In genomic region chrX:24646745-24647182, GRCh38 we compare ENCODE assay signal across 9 cellular contexts. TPM values are rescaled to one million over a fixed set of nuclear protein-coding genes. Genes with fewer than 3 reads are reported as not detected.
DNase-seq lines count a peak whose midpoint lies in the region; ATAC-seq and TF ChIP-seq lines count a peak whose summit lies in the region.
"Had no signal": no experiment of that assay in that cellular context is flagged by ENCODE, and none has a peak within 500 bp of the region (broad histone marks: within the 10 kb centered on the region; RNA-seq: fewer than 3 reads in every experiment).

No MANE protein-coding gene starts in this region.

- H3K27ac Mint-ChIP-seq in activated T-helper 1 cell treated with anti-CD3 and anti-CD28 coated beads, Interleukin-12 subunit alpha, Interleukin-12 subunit beta, Interleukin-2, Interleukin-4 antibody, amounts not matched to agents 30 ng/mL and 10 ng/mL and 1 ng/mL, durations not matched to agents 14 hours and 24 hours and 36 hours: no peak overlapping the region
- H3K27ac Mint-ChIP-seq in stimulated activated memory B cell treated with anti-CD40 and anti-IgM and Interleukin-4, amounts not matched to agents 10 μg/mL and 1 μg/mL and 100 μg/mL, for 72 hours: no peak overlapping the region

- H3K9me3 ChIP-seq in HUES6 (ENCODE audit: control insufficient read depth, insufficient read depth, low read depth, low read length): no peaks in the 10 kb centered on the region
- no peaks in the 10 kb centered on the region for H3K9me3 ChIP-seq in hepatocyte (ENCODE audit: low read depth)

- no peak for DNase-seq in activated T-helper 1 cell treated with anti-CD3 and anti-CD28 coated beads, Interleukin-12 subunit alpha, Interleukin-12 subunit beta, Interleukin-2, Interleukin-4 antibody, amounts not matched to agents 30 ng/mL and 10 ng/mL and 1 ng/mL, durations not matched to agents 14 hours and 24 hours and 36 hours (ENCODE audit: low spot score)
- DNase-seq in hepatocyte (ENCODE audit: low spot score) (peak; percentile 28), dermis blood vessel endothelial cell (no peak)

- H3K27me3 ChIP-seq in HUES6 (ENCODE audit: control insufficient read depth, insufficient read depth, low read length) (no peaks in the 10 kb centered on the region), hepatocyte (no peaks in the 10 kb centered on the region)

- ATAC-seq in GM18498 (IDR thresholded peaks at IDR 0.05; ENCODE audit: unreplicated experiment) (peak; percentile 2), HG02763 (IDR thresholded peaks at IDR 0.05; ENCODE audit: unreplicated experiment) (no peak), GM21515 (IDR thresholded peaks at IDR 0.05; ENCODE audit: unreplicated experiment) (no peak)
- no peak for ATAC-seq in stimulated activated memory B cell treated with anti-CD40 and anti-IgM and Interleukin-4, amounts not matched to agents 10 μg/mL and 1 μg/mL and 100 μg/mL, for 72 hours

- no peaks in the 10 kb centered on the region for H3K36me3 Mint-ChIP-seq in activated T-helper 1 cell treated with anti-CD3 and anti-CD28 coated beads, Interleukin-12 subunit alpha, Interleukin-12 subunit beta, Interleukin-2, Interleukin-4 antibody, amounts not matched to agents 30 ng/mL and 10 ng/mL and 1 ng/mL, durations not matched to agents 14 hours and 24 hours and 36 hours (ENCODE audit: low read depth)
- no peaks in the 10 kb centered on the region for H3K36me3 Mint-ChIP-seq in stimulated activated memory B cell treated with anti-CD40 and anti-IgM and Interleukin-4, amounts not matched to agents 10 μg/mL and 1 μg/mL and 100 μg/mL, for 72 hours

- peak overlapping the region; percentile 65 for H3K4me3 ChIP-seq in HUES6 (ENCODE audit: low read depth, low read length)
- peak overlapping the region; percentile 15 for H3K4me3 ChIP-seq in hepatocyte

- H3K4me1 Mint-ChIP-seq in activated T-helper 1 cell treated with anti-CD3 and anti-CD28 coated beads, Interleukin-12 subunit alpha, Interleukin-12 subunit beta, Interleukin-2, Interleukin-4 antibody, amounts not matched to agents 30 ng/mL and 10 ng/mL and 1 ng/mL, durations not matched to agents 14 hours and 24 hours and 36 hours (ENCODE audit: low read depth): peaks cover 15% of the 10 kb centered on the region
- H3K4me1 Mint-ChIP-seq in stimulated activated memory B cell treated with anti-CD40 and anti-IgM and Interleukin-4, amounts not matched to agents 10 μg/mL and 1 μg/mL and 100 μg/mL, for 72 hours: peaks cover 14% of the 10 kb centered on the region

- WGBS in hepatocyte (ENCODE audit: low lambda C conversion rate, missing lambda C conversion rate): 7% methylated on average over 13 of the region's 13 CpGs

- H3K9me2 ChIP-seq in hepatocyte (replicated peaks; ENCODE audit: insufficient read depth): no peaks in the 10 kb centered on the region

- peak overlapping the region; percentile 71 for H3K9ac ChIP-seq in HUES6 (ENCODE audit: low read length)

- peaks cover 25% of the 10 kb centered on the region for H3K27me3 Mint-ChIP-seq in activated T-helper 1 cell treated with anti-CD3 and anti-CD28 coated beads, Interleukin-12 subunit alpha, Interleukin-12 subunit beta, Interleukin-2, Interleukin-4 antibody, amounts not matched to agents 30 ng/mL and 10 ng/mL and 1 ng/mL, durations not matched to agents 14 hours and 24 hours and 36 hours (ENCODE audit: insufficient read depth)
- peaks cover 30% of the 10 kb centered on the region for H3K27me3 Mint-ChIP-seq in stimulated activated memory B cell treated with anti-CD40 and anti-IgM and Interleukin-4, amounts not matched to agents 10 μg/mL and 1 μg/mL and 100 μg/mL, for 72 hours

- no peak for TF ChIP-seq CTCF in hepatocyte (IDR thresholded peaks at IDR 0.05; ENCODE audit: poor library complexity)

- peaks cover 14% of the 10 kb centered on the region for H3K4me1 ChIP-seq in HUES6 (ENCODE audit: control insufficient read depth, insufficient read depth, low read length)
- H3K4me1 ChIP-seq in hepatocyte (ENCODE audit: insufficient read depth): peaks cover 4% of the 10 kb centered on the region

- peak overlapping the region; percentile 69 for H3K4me3 Mint-ChIP-seq in activated T-helper 1 cell treated with anti-CD3 and anti-CD28 coated beads, Interleukin-12 subunit alpha, Interleukin-12 subunit beta, Interleukin-2, Interleukin-4 antibody, amounts not matched to agents 30 ng/mL and 10 ng/mL and 1 ng/mL, durations not matched to agents 14 hours and 24 hours and 36 hours
- peak overlapping the region; percentile 80 for H3K4me3 Mint-ChIP-seq in stimulated activated memory B cell treated with anti-CD40 and anti-IgM and Interleukin-4, amounts not matched to agents 10 μg/mL and 1 μg/mL and 100 μg/mL, for 72 hours

- peak overlapping the region; percentile 35 for H2AFZ ChIP-seq in hepatocyte

- peak overlapping the region; percentile 75 for H3K4me2 ChIP-seq in hepatocyte

- intact Hi-C loops in activated T-helper 1 cell treated with anti-CD3 and anti-CD28 coated beads, Interleukin-12 subunit alpha, Interleukin-12 subunit beta, Interleukin-2, Interleukin-4 antibody, amounts not matched to agents 30 ng/mL and 10 ng/mL and 1 ng/mL, durations not matched to agents 14 hours and 24 hours and 36 hours (cut with micrococcal nuclease): loop anchor here (5.0 kb wide), 1 partner anchor 46 kb away; the partner anchor contains the start of gene POLA1

- peaks cover 4% of the 10 kb centered on the region for H3K79me2 ChIP-seq in hepatocyte

- H4K20me1 ChIP-seq in hepatocyte (ENCODE audit: insufficient read depth, poor library complexity, severe bottlenecking): no peaks in the 10 kb centered on the region

- H3K27ac ChIP-seq in HUES6 (ENCODE audit: low read depth, low read length) (peak overlapping the region; percentile 22), hepatocyte (peak overlapping the region; percentile 89)

- H3K36me3 ChIP-seq in HUES6 (ENCODE audit: control insufficient read depth, insufficient read depth, low read length): no peaks in the 10 kb centered on the region; the same call in 1 of the 2 replicates
- no peaks in the 10 kb centered on the region for H3K36me3 ChIP-seq in hepatocyte (replicated peaks; ENCODE audit: insufficient read depth, low read depth)

- no peaks in the 10 kb centered on the region for H3K9me3 Mint-ChIP-seq in activated T-helper 1 cell treated with anti-CD3 and anti-CD28 coated beads, Interleukin-12 subunit alpha, Interleukin-12 subunit beta, Interleukin-2, Interleukin-4 antibody, amounts not matched to agents 30 ng/mL and 10 ng/mL and 1 ng/mL, durations not matched to agents 14 hours and 24 hours and 36 hours
- no peaks in the 10 kb centered on the region for H3K9me3 Mint-ChIP-seq in stimulated activated memory B cell treated with anti-CD40 and anti-IgM and Interleukin-4, amounts not matched to agents 10 μg/mL and 1 μg/mL and 100 μg/mL, for 72 hours

RNA-seq across cellular contexts. Expression of gene PCYT1B, which starts 0.4 kb away (rescaled TPM):
- total RNA-seq in activated T-helper 1 cell treated with anti-CD3 and anti-CD28 coated beads, Interleukin-12 subunit alpha, Interleukin-12 subunit beta, Interleukin-2, Interleukin-4 antibody, amounts not matched to agents 30 ng/mL and 10 ng/mL and 1 ng/mL, durations not matched to agents 14 hours and 24 hours and 36 hours: 0.10 TPM in 1 of 2 replicates, not detected in the other
- 17.1 and 19.8 TPM in 2 replicates for total RNA-seq in hepatocyte
- polyA plus RNA-seq in hepatocyte: 5.8 and 7.8 TPM in 2 replicates
- total RNA-seq in dermis blood vessel endothelial cell: under 0.01 and 0.19 TPM in 2 replicates
- total RNA-seq: HT1080 had no signal

RNA-seq across cellular contexts. Expression of gene POLA1, which starts 47.0 kb away (rescaled TPM):
- total RNA-seq in activated T-helper 1 cell treated with anti-CD3 and anti-CD28 coated beads, Interleukin-12 subunit alpha, Interleukin-12 subunit beta, Interleukin-2, Interleukin-4 antibody, amounts not matched to agents 30 ng/mL and 10 ng/mL and 1 ng/mL, durations not matched to agents 14 hours and 24 hours and 36 hours: 38.2 and 38.3 TPM in 2 replicates
- total RNA-seq in hepatocyte: 18.9 and 19.0 TPM in 2 replicates
- 4.9 and 7.7 TPM in 2 replicates for polyA plus RNA-seq in hepatocyte
- 12.6 and 22.6 TPM in 2 replicates for total RNA-seq in dermis blood vessel endothelial cell

Comparison
In these comparisons a context has a peak if more than half of its experiments do, and no peak if none do; other contexts are left out.
1. RNA of gene PCYT1B, which starts 0.4 kb away (total RNA-seq): 17.1 to 19.8 TPM in hepatocyte; 0.10 TPM in activated T-helper 1 cell treated with anti-CD3 and anti-CD28 coated beads, Interleukin-12 subunit alpha, Interleukin-12 subunit beta, Interleukin-2, Interleukin-4 antibody, amounts not matched to agents 30 ng/mL and 10 ng/mL and 1 ng/mL, durations not matched to agents 14 hours and 24 hours and 36 hours and under 0.01 to 0.19 TPM in dermis blood vessel endothelial cell; every median in the first group is over 10 times any median in the second.